8 cellular contexts compared by ENCODE assay signal in the genomic region with DNA sequence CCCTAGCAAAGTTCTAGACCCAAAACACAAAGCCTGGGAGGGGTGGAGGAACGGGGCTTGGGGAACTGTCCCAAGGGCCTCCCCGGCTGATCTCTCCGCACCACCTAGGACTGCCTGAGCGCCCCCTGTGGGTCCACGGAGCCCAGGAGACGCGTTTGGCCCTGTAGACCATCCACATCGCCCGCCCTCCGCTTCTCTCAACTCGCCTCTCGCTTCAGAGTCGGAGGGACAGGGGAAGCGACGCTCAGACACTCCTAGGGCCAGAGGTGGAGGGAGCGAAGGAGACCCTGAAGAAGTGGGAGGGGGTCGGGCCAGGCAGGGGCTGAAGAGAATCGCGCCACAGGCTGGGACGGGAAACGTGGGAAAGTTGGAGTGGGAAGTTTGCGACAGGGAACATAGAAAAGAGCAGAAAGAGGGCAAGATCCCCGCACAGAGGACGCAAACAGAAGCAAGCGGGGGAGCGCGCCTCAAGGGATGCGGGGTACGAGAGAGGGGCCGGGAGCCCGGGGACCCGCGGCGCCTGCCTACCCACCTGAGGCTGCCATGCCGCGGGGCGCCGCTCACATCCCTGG. TPM values are rescaled to one million over a fixed set of nuclear protein-coding genes. Genes with fewer than 3 reads are reported as not detected.
DNase-seq lines count a peak whose midpoint lies in the region; ATAC-seq and TF ChIP-seq lines count a peak whose summit lies in the region.

No MANE protein-coding gene starts in this region.

- H3K36me3 Mint-ChIP-seq in endodermal cell (ENCODE audit: low read depth) (peaks cover 8% of the 10 kb centered on the region), naive B cell (peaks cover 0 to 6% of the 10 kb centered on the region in 2 donors)
- peaks cover 7% of the 10 kb centered on the region for H3K36me3 Mint-ChIP-seq in stimulated activated memory B cell treated with anti-CD40 and anti-IgM and Interleukin-4, amounts not matched to agents 10 μg/mL and 1 μg/mL and 100 μg/mL, for 72 hours

- H3K27ac Mint-ChIP-seq in endodermal cell (peak overlapping the region; percentile 91), naive B cell (peak overlapping the region; percentile 92 to 100 (median 99))
- peak overlapping the region; percentile 94 for H3K27ac Mint-ChIP-seq in stimulated activated memory B cell treated with anti-CD40 and anti-IgM and Interleukin-4, amounts not matched to agents 10 μg/mL and 1 μg/mL and 100 μg/mL, for 72 hours

- peak; percentile 47 for ATAC-seq in GM21619 (IDR thresholded peaks at IDR 0.05; ENCODE audit: unreplicated experiment)
- peak; percentile 67 to 71 for ATAC-seq in naive B cell (ENCODE audit: low read depth in 2 of 2)
- peak; percentile 86 for ATAC-seq in stimulated activated memory B cell treated with anti-CD40 and anti-IgM and Interleukin-4, amounts not matched to agents 10 μg/mL and 1 μg/mL and 100 μg/mL, for 72 hours

- H3K9me3 Mint-ChIP-seq in endodermal cell (no peaks in the 10 kb centered on the region), naive B cell (no peaks in the 10 kb centered on the region)
- H3K9me3 Mint-ChIP-seq in stimulated activated memory B cell treated with anti-CD40 and anti-IgM and Interleukin-4, amounts not matched to agents 10 μg/mL and 1 μg/mL and 100 μg/mL, for 72 hours, result no peaks in the 10 kb centered on the region

- no peak overlapping the region for H3K27ac ChIP-seq in endodermal cell (ENCODE audit: low read depth, low read length)

- H3K4me3 Mint-ChIP-seq in endodermal cell (peak overlapping the region; percentile 90), naive B cell (peak overlapping the region; percentile 95 to 100 (median 99))
- peak overlapping the region; percentile 99 for H3K4me3 Mint-ChIP-seq in stimulated activated memory B cell treated with anti-CD40 and anti-IgM and Interleukin-4, amounts not matched to agents 10 μg/mL and 1 μg/mL and 100 μg/mL, for 72 hours

- no peaks in the 10 kb centered on the region for H3K4me1 ChIP-seq in endodermal cell (ENCODE audit: control insufficient read depth, insufficient read depth, low read length)

- 1 to 3% methylated on average over 12 to 38 of the region's 38 CpGs for WGBS in endodermal cell (ENCODE audit: insufficient coverage in 1 of 2, insufficient read length in 1 of 2), 2 experiments

- no peaks in the 10 kb centered on the region for H3K27me3 ChIP-seq in endodermal cell (ENCODE audit: control insufficient read depth, insufficient read depth, low read length, poor library complexity, severe bottlenecking)

- TF ChIP-seq CTCF in endodermal cell (conservative IDR thresholded peaks at IDR 0.05), result peak; percentile 82

- peak overlapping the region; percentile 81 for H3K4me3 ChIP-seq in endodermal cell (ENCODE audit: low read length)

- H3K36me3 ChIP-seq in endodermal cell (ENCODE audit: control insufficient read depth, insufficient read depth, low read length), result no peaks in the 10 kb centered on the region

- peaks cover 19% of the 10 kb centered on the region for H3K4me1 Mint-ChIP-seq in endodermal cell
- peaks cover 63 to 86% (median 74%) of the 10 kb centered on the region in 3 donors for H3K4me1 Mint-ChIP-seq in naive B cell
- peaks cover 52% of the 10 kb centered on the region for H3K4me1 Mint-ChIP-seq in stimulated activated memory B cell treated with anti-CD40 and anti-IgM and Interleukin-4, amounts not matched to agents 10 μg/mL and 1 μg/mL and 100 μg/mL, for 72 hours

- DNase-seq in DMS53 (lab: John Stamatoyannopoulos, UW) (peak; percentile 75), Kasumi-1 (lab: John Stamatoyannopoulos, UW) (peak; percentile 93 to 95), endodermal cell (peak; percentile 94), naive B cell (peak; percentile 82), NCI-H446 treated with DMSO at 0.1 percent for 48 hours (lab: John Stamatoyannopoulos, UW) (no peak)
- peak; percentile 66 to 70 for DNase-seq in activated CD4-positive, alpha-beta T cell treated with anti-CD3 and anti-CD28 coated beads, Interleukin-2, amount 50 U/mL, for 48 hours

- H3K27me3 Mint-ChIP-seq in endodermal cell (ENCODE audit: insufficient read depth) (peaks cover 6% of the 10 kb centered on the region), naive B cell (no peaks in the 10 kb centered on the region)
- H3K27me3 Mint-ChIP-seq in stimulated activated memory B cell treated with anti-CD40 and anti-IgM and Interleukin-4, amounts not matched to agents 10 μg/mL and 1 μg/mL and 100 μg/mL, for 72 hours, result no peaks in the 10 kb centered on the region

- H3K9me3 ChIP-seq in endodermal cell (ENCODE audit: control insufficient read depth, low read length), result no peaks in the 10 kb centered on the region

- no peak overlapping the region for H3K9ac ChIP-seq in endodermal cell (ENCODE audit: extremely low read depth, low read length, poor library complexity, severe bottlenecking)

RNA-seq across cellular contexts. Expression of gene PIK3AP1, which starts 0.4 kb away (rescaled TPM):
- 1 to 10 TPM; 1.3 to 5.2 TPM for total RNA-seq in endodermal cell
- 0.75 TPM for polyA plus RNA-seq in endodermal cell (2013, experiment 1 of 2)
- polyA plus RNA-seq in endodermal cell (2013, experiment 2 of 2), result 0.87 TPM
- 100 to 1,000 TPM; 153 to 247 (median 170) TPM for polyA plus RNA-seq in naive B cell (ENCODE audit: low read depth in 6 of 6)
